ENCODE assay signal across 8 cellular contexts in the genomic region with DNA sequence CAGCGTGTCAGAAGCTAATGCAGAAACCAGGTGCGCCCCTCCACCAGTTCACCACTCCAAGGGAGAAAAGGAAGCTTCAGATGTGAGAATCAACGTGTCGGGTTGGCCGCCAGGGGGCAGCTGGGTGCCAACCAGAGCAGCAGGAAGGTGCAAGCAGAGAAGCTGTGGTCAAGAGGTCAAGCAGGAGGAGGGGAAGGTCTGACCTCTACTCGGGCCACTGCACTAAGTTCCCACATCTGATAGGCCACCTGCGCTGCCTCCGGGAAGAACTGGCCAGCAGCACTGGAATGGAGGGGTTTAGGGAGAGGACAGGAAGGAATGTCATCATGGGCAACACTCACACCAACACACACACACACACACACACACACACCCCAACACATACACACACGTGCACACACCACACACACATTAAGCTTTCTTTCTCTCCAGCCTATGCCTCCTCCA. TPM values are rescaled to one million over a fixed set of nuclear protein-coding genes. Genes with fewer than 3 reads are reported as not detected.
A peak's percentile ranks its signal among the peaks of the same experiment; 100 is the strongest.
DNase-seq lines count a peak whose midpoint lies in the region; ATAC-seq and TF ChIP-seq lines count a peak whose summit lies in the region.

No MANE protein-coding gene starts in this region.

- CTCF ChIA-PET in CD4-positive, alpha-beta T cell (lab: Charles Lee) = interaction anchor here (0.8 to 5.1 kb wide), 23 partner anchors 9 to 127 kb away, joined by 3 to 151 read pairs (median 9); partner anchors contain the start of genes ANXA6, CCDC69 and GM2A

- no peaks in the 10 kb centered on the region for H3K27me3 Mint-ChIP-seq in CD4-positive, alpha-beta T cell

- no peaks in the 10 kb centered on the region for H3K27me3 ChIP-seq in CD4-positive, alpha-beta T cell (ENCODE audit: control insufficient read depth, insufficient read depth, low read length)

- no peaks in the 10 kb centered on the region for H3K9me3 Mint-ChIP-seq in CD4-positive, alpha-beta T cell

- peak; percentile 90 for TF ChIP-seq CTCF in CD4-positive, alpha-beta T cell (IDR thresholded peaks at IDR 0.05)
- peak; percentile 55 for TF ChIP-seq CTCF in WI38 (IDR thresholded peaks at IDR 0.05; ENCODE audit: low read depth, low read length)

- peak overlapping the region; percentile 50 for H3K27ac ChIP-seq in CD4-positive, alpha-beta T cell (ENCODE audit: low read depth, low read length)
- no peak overlapping the region for H3K27ac ChIP-seq in caudate nucleus (ENCODE audit: low read depth, low read length)

- H3K9me3 ChIP-seq in CD4-positive, alpha-beta T cell (ENCODE audit: control insufficient read depth, low read length) = no peaks in the 10 kb centered on the region

- H3K4me3 Mint-ChIP-seq in CD4-positive, alpha-beta T cell = no peak overlapping the region

- DNase-seq in CD4-positive, alpha-beta T cell = peak; percentile 42 to 74 (median 60)
- peak; percentile 5 for DNase-seq in NCI-H1105 (lab: John Stamatoyannopoulos, UW)
- DNase-seq in caudate nucleus (lab: John Stamatoyannopoulos, UW) = peak in 53 of 61 donors; percentile 8 to 71 (median 37)
- DNase-seq in kidney tubule cell (ENCODE audit: low spot score) = peak; percentile 83
- peak; percentile 50 to 62 for DNase-seq in stimulated activated CD4-positive, alpha-beta T cell treated with anti-CD3 and anti-CD28 coated beads, Interleukin-2, amount 100 ng/mL, for 48 hours
- no peak for DNase-seq in DMS153 treated with DMSO at 0.1 percent for 48 hours (lab: John Stamatoyannopoulos, UW; ENCODE audit: unreplicated experiment)

- peak overlapping the region; percentile 91 for H3K27ac Mint-ChIP-seq in CD4-positive, alpha-beta T cell

- POLR2A ChIA-PET in CD4-positive, alpha-beta T cell (lab: Charles Lee) = interaction anchor here (0.7 to 5.5 kb wide), 17 partner anchors 11 to 88 kb away, joined by 3 to 97 read pairs (median 5); partner anchors contain the start of genes ANXA6 and TNIP1

- peaks cover 71% of the 10 kb centered on the region for H3K4me1 Mint-ChIP-seq in CD4-positive, alpha-beta T cell (ENCODE audit: low read depth)

- intact Hi-C loops in CD4-positive, alpha-beta T cell (cut with DNase I, micrococcal nuclease) = loop anchor here (1.0 to 2.0 kb wide), 4 partner anchors 15 to 113 kb away; no protein-coding TSS in a partner anchor

- H3K36me3 Mint-ChIP-seq in CD4-positive, alpha-beta T cell (ENCODE audit: low read depth) = peaks cover 99% of the 10 kb centered on the region

- ATAC-seq in CD4-positive, alpha-beta T cell (ENCODE audit: poor library complexity) = peak; percentile 61
- peak; percentile 14 for ATAC-seq in GM19468 (IDR thresholded peaks at IDR 0.05; ENCODE audit: extremely low read depth, unreplicated experiment)

- no peak overlapping the region for H3K4me3 ChIP-seq in WI38 (ENCODE audit: low read depth, low read length)

RNA-seq across cellular contexts. Expression of gene ANXA6, which starts 31.4 kb away (rescaled TPM):
- total RNA-seq in CD4-positive, alpha-beta T cell = 100 to 1,000 TPM; 108 to 130 TPM

RNA-seq across cellular contexts. Expression of gene TNIP1, which starts 45.4 kb away (rescaled TPM):
- total RNA-seq in CD4-positive, alpha-beta T cell = 100 to 1,000 TPM; 110 to 115 TPM
